ENCODE assay signal across 8 cellular contexts in the genomic region with DNA sequence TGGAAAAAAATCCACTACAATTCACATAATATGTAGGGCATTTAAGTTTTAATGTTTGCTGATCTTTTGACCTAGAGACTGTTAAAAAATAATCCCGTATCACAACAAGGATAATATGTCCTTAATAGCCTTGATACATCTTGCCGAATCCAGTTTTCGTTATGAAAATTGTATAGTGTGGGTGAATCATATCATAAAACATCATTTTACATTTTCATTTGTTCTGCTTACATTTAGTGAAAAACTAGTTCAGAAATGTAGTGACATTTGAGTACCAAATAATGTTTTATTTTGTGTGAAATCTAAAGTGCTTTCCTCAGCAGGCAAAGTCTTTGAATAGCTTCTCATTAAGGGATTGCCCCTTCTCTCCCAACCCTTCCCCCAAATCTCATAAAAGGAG. TPM values are rescaled to one million over a fixed set of nuclear protein-coding genes. Genes with fewer than 3 reads are reported as not detected.
DNase-seq lines count a peak whose midpoint lies in the region; ATAC-seq lines count a peak whose summit lies in the region.

No MANE protein-coding gene starts in this region.

- no peak for DNase-seq in stimulated activated naive CD8-positive, alpha-beta T cell treated with anti-CD3 and anti-CD28 coated beads, Interleukin-15, Interleukin-2, amounts not matched to agents 100 U/mL and 50 U/mL, for 24 hours
- DNase-seq in memory B cell (ENCODE audit: low spot score in 2 of 2) (no peak), OCI-M1 (lab: John Stamatoyannopoulos, UW) (no peak), cortex of kidney (lab: John Stamatoyannopoulos, UW) (no peak)

- peak overlapping the region; percentile 97 for H3K4me3 Mint-ChIP-seq in stimulated activated naive CD8-positive, alpha-beta T cell treated with anti-CD3 and anti-CD28 coated beads, Interleukin-15, Interleukin-2, amounts not matched to agents 100 ng/mL and 50 ng/mL, for 24 hours
- peak overlapping the region; percentile 97 for H3K4me3 Mint-ChIP-seq in activated T-helper 17 cell treated with anti-CD3 and anti-CD28 coated beads, Interleukin-2, amount 50 U/mL, for 72 hours
- H3K4me3 Mint-ChIP-seq in memory B cell, result peak overlapping the region; percentile 97

- no peak for ATAC-seq in stimulated activated naive CD8-positive, alpha-beta T cell treated with anti-CD3 and anti-CD28 coated beads, Interleukin-15, Interleukin-2, amounts not matched to agents 100 U/mL and 50 U/mL, for 24 hours
- ATAC-seq in activated T-helper 17 cell treated with anti-CD3 and anti-CD28 coated beads, Interleukin-2, amount 50 U/mL, for 72 hours (replicated peaks), result no peak
- ATAC-seq in memory B cell (ENCODE audit: low read depth), result no peak
- ATAC-seq in HG03439 (IDR thresholded peaks at IDR 0.05; ENCODE audit: unreplicated experiment), result no peak
- no peak for ATAC-seq in GM21723 (IDR thresholded peaks at IDR 0.05; ENCODE audit: unreplicated experiment)

- peak overlapping the region; percentile 100 for H3K27ac Mint-ChIP-seq in stimulated activated naive CD8-positive, alpha-beta T cell treated with anti-CD3 and anti-CD28 coated beads, Interleukin-15, Interleukin-2, amounts not matched to agents 100 ng/mL and 50 ng/mL, for 24 hours
- H3K27ac Mint-ChIP-seq in activated T-helper 17 cell treated with anti-CD3 and anti-CD28 coated beads, Interleukin-2, amount 50 U/mL, for 72 hours, result peak overlapping the region; percentile 100
- H3K27ac Mint-ChIP-seq in memory B cell, result peak overlapping the region; percentile 52

- H3K9me3 Mint-ChIP-seq in stimulated activated naive CD8-positive, alpha-beta T cell treated with anti-CD3 and anti-CD28 coated beads, Interleukin-15, Interleukin-2, amounts not matched to agents 100 ng/mL and 50 ng/mL, for 24 hours, result no peaks in the 10 kb centered on the region
- no peaks in the 10 kb centered on the region for H3K9me3 Mint-ChIP-seq in activated T-helper 17 cell treated with anti-CD3 and anti-CD28 coated beads, Interleukin-2, amount 50 U/mL, for 72 hours
- no peaks in the 10 kb centered on the region for H3K9me3 Mint-ChIP-seq in memory B cell

- peaks cover 18% of the 10 kb centered on the region for H3K36me3 Mint-ChIP-seq in stimulated activated naive CD8-positive, alpha-beta T cell treated with anti-CD3 and anti-CD28 coated beads, Interleukin-15, Interleukin-2, amounts not matched to agents 100 ng/mL and 50 ng/mL, for 24 hours (ENCODE audit: low read depth)
- H3K36me3 Mint-ChIP-seq in activated T-helper 17 cell treated with anti-CD3 and anti-CD28 coated beads, Interleukin-2, amount 50 U/mL, for 72 hours (ENCODE audit: low read depth), result peaks cover 41% of the 10 kb centered on the region
- peaks cover 9% of the 10 kb centered on the region for H3K36me3 Mint-ChIP-seq in memory B cell

- H3K4me1 Mint-ChIP-seq in stimulated activated naive CD8-positive, alpha-beta T cell treated with anti-CD3 and anti-CD28 coated beads, Interleukin-15, Interleukin-2, amounts not matched to agents 100 ng/mL and 50 ng/mL, for 24 hours (ENCODE audit: low read depth), result peaks cover 64% of the 10 kb centered on the region
- peaks cover 13% of the 10 kb centered on the region for H3K4me1 Mint-ChIP-seq in activated T-helper 17 cell treated with anti-CD3 and anti-CD28 coated beads, Interleukin-2, amount 50 U/mL, for 72 hours
- H3K4me1 Mint-ChIP-seq in memory B cell, result peaks cover 17% of the 10 kb centered on the region

- no peaks in the 10 kb centered on the region for H3K27me3 Mint-ChIP-seq in stimulated activated naive CD8-positive, alpha-beta T cell treated with anti-CD3 and anti-CD28 coated beads, Interleukin-15, Interleukin-2, amounts not matched to agents 100 ng/mL and 50 ng/mL, for 24 hours
- no peaks in the 10 kb centered on the region for H3K27me3 Mint-ChIP-seq in activated T-helper 17 cell treated with anti-CD3 and anti-CD28 coated beads, Interleukin-2, amount 50 U/mL, for 72 hours
- H3K27me3 Mint-ChIP-seq in memory B cell, result no peaks in the 10 kb centered on the region

RNA-seq across cellular contexts. Expression of a gene that starts 1.9 kb away (rescaled TPM):
- 10 to 100 TPM; 32.3 to 49.8 TPM for total RNA-seq in activated T-helper 17 cell treated with anti-CD3 and anti-CD28 coated beads, Interleukin-2, amount 50 U/mL, for 72 hours
